ENCODE assay signal across 5 cellular contexts in the genomic region with DNA sequence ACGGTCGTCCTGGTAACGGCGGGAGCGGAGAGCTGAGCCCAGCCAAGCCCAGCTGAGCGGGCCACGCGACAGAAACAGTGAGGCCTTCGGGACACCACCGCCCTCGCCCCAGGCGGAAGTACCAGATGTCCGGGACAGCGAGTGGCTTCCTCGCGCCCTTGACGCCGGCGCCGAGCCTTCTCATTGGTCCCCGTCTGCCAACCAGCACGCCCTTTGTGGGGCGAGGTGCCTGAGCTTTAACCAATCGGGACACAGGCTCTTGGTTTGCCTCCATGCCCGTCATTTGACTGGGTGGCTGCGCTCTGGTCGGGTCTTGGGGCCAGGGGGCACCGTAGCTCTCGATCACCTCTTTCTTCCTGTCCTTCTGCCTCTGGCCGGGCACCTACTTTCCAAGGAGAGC. TPM values are rescaled to one million over a fixed set of nuclear protein-coding genes. Genes with fewer than 3 reads are reported as not detected.
"Had no signal": no experiment of that assay in that cellular context is flagged by ENCODE, and none has a peak within 500 bp of the region (broad histone marks: within the 10 kb centered on the region; RNA-seq: fewer than 3 reads in every experiment).

A gene (minus strand): TSS at position 101 of the 400 bp plus-strand sequence. CDS start 134 bp downstream, outside the sequence.

RNA-seq across cellular contexts. Expression of the gene that starts here (rescaled TPM):
- total RNA-seq: HepG2, HT-29, HT1080, IMR-90, K562 had no signal
